31 cellular contexts compared by ENCODE assay signal in genomic region chr7:16627236-16627635, GRCh38.
DNase-seq lines count a peak whose midpoint lies in the region; ATAC-seq and TF ChIP-seq lines count a peak whose summit lies in the region.
"Had no signal": no experiment of that assay in that cellular context is flagged by ENCODE, and none has a peak within 500 bp of the region (broad histone marks: within the 10 kb centered on the region; RNA-seq: fewer than 3 reads in every experiment).

No MANE protein-coding gene starts in this region.

- no peak for TF ChIP-seq CTCF in AG09309 (IDR thresholded peaks at IDR 0.05; ENCODE audit: control insufficient read depth, insufficient read depth, low read depth, low read length, missing control alignments)
- no peak for TF ChIP-seq CTCF in choroid plexus epithelial cell (conservative IDR thresholded peaks at IDR 0.05; ENCODE audit: low read depth, low read length)

- ATAC-seq in GM18519 (IDR thresholded peaks at IDR 0.05; ENCODE audit: low FRiP score, unreplicated experiment) (no peak), HG02642 (IDR thresholded peaks at IDR 0.05; ENCODE audit: poor library complexity, unreplicated experiment) (no peak)
- ATAC-seq: activated CD4-positive, CD25-positive, alpha-beta regulatory T cell treated with anti-CD3 and anti-CD28 coated beads, Interleukin-2, amount 50 U/mL, for 24 hours; activated naive CD8-positive, alpha-beta T cell treated with anti-CD3 and anti-CD28 coated beads, Interleukin-2, amount 50 U/mL, for 24 hours; activated T-cell treated with anti-CD3 and anti-CD28 coated beads, Interleukin-2, amount 50 U/mL, for 72 hours; Right ventricle myocardium inferior; T-helper 17 cell had no signal

- DNase-seq in AG09309 (ENCODE audit: low read depth) (peak; percentile 39), HCEC 1CT (peak; percentile 59), choroid plexus epithelial cell (ENCODE audit: low read depth) (peak; percentile 65), iris pigment epithelial cell (ENCODE audit: low read depth) (peak; percentile 73), DMS79 (lab: John Stamatoyannopoulos, UW) (no peak), NCI-H2171 treated with DMSO at 0.1 percent for 48 hours (lab: John Stamatoyannopoulos, UW) (no peak)
- DNase-seq: activated CD4-positive, alpha-beta T cell treated with anti-CD3 and anti-CD28 coated beads, Interleukin-2, amount 50 U/mL, for 48 hours; activated naive CD8-positive, alpha-beta T cell treated with anti-CD3 and anti-CD28 coated beads, Interleukin-2, amount 50 U/mL, for 24 hours; activated T-cell treated with anti-CD3 and anti-CD28 coated beads, Interleukin-2, amount 50 U/mL, for 72 hours; COR-L47; dermis blood vessel endothelial cell; GF-D8; islet precursor cell; KG1; left ventricle myocardium inferior; NCI-H1417 treated with DMSO at 0.1 percent for 48 hours; NCI-H2081; NCI-H2227 treated with DMSO at 0.1 percent for 48 hours; NCI-H526; stimulated activated CD4-positive, alpha-beta T cell treated with anti-CD3 and anti-CD28 coated beads, Interleukin-12 subunit alpha, Interleukin-12 subunit beta, amount 100 ng/mL, for 4 hours; stimulated activated CD4-positive, alpha-beta T cell treated with anti-CD3 and anti-CD28 coated beads, Interleukin-4, amount 100 ng/mL, for 1 hour; T-helper 17 cell; thyroid gland had no signal

- H3K4me3 ChIP-seq in AG09309 (ENCODE audit: control insufficient read depth, low read depth, low read length), result no peak overlapping the region
- H3K4me3 ChIP-seq in choroid plexus epithelial cell (ENCODE audit: low read depth, low read length), result no peak overlapping the region
- H3K4me3 ChIP-seq: BLaER1 treated with 17β-estradiol and CSF1 and Interleukin-3, amounts not matched to agents 10 nM and 100 nM; esophagus muscularis mucosa; left ventricle myocardium inferior; right atrium auricular region; thyroid gland; vagina had no signal

Comparison
In these comparisons a context has a peak if more than half of its experiments do, and no peak if none do; other contexts are left out.
1. DNase-seq: peak in AG09309 (single experiment), HCEC 1CT (single experiment), choroid plexus epithelial cell (single experiment) and iris pigment epithelial cell (single experiment); none in DMS79 (single experiment) and NCI-H2171 treated with DMSO at 0.1 percent for 48 hours (single experiment).